Comparison of ENCODE assay signal across 8 cellular contexts in the genomic region with DNA sequence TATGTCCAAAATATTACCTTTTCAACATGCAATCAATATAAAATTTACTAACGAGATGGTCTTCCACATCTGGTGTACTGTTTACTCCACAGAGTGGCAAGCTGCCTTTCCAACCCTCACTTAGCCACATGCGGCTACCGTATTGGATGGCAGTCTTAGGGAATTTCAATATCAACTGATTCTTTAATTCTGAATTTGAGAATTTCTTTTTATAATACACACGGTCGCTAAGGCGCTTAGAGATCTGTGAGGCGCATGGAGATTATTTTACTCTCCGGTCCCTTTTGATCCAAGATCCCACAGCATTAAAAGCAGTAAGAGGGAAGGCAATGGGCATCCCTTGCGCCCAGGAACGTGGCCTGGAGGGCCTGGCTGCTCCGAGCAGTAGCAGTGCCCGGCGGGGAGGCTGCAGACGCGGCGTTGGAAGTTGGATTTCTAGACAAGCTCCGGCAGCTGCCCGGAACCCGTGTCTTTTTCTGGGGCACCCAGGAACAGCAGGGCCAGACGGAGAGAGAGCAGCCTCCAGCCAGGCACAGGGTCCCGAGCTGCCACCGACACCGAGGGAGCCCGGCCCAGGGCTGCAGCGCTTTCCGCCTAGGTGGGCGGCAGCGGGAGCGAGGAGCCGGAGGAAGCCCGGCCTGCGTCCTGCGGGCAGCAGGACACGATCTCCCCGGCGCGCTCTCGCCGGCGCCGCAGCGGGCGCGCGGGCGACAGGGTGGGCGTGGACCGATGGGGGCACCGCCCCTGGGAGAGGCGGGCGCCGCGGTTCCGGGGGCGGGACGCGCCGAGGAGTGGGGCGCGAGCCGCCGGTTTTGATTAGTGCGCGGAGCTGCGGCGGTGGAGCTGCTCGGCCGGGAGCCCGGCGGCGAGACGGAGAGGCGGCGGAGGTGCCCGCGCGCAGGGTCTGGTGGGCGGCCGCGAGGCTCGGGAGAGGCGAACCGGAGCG. TPM values are rescaled to one million over a fixed set of nuclear protein-coding genes. Genes with fewer than 3 reads are reported as not detected.
DNase-seq lines count a peak whose midpoint lies in the region; ATAC-seq and TF ChIP-seq lines count a peak whose summit lies in the region.

A gene (plus strand): TSS at position 819 of the 946 bp plus-strand sequence. CDS start 402 bp downstream, outside the sequence.

- peak within 1 kb of the TSS; percentile 95 for H3K27ac ChIP-seq in colonic mucosa

- no peaks in the 10 kb centered on the region for H3K36me3 Mint-ChIP-seq in activated CD4-positive, alpha-beta T cell treated with anti-CD3 and anti-CD28 coated beads, Interleukin-2, amount 10 ng/mL, durations not matched to agents 24 days and 14 days (ENCODE audit: low read depth)

- ATAC-seq in GM19025 (IDR thresholded peaks at IDR 0.05; ENCODE audit: low read depth, unreplicated experiment) = peak; percentile 89
- ATAC-seq in HG03342 (IDR thresholded peaks at IDR 0.05; ENCODE audit: unreplicated experiment) = peak; percentile 82
- ATAC-seq in left lobe of liver = peak; percentile 95

- H3K9me3 Mint-ChIP-seq in activated CD4-positive, alpha-beta T cell treated with anti-CD3 and anti-CD28 coated beads, Interleukin-2, amount 10 ng/mL, durations not matched to agents 24 days and 14 days = no peaks in the 10 kb centered on the region

- H3K27me3 Mint-ChIP-seq in activated CD4-positive, alpha-beta T cell treated with anti-CD3 and anti-CD28 coated beads, Interleukin-2, amount 10 ng/mL, durations not matched to agents 24 days and 14 days = no peaks in the 10 kb centered on the region

- H3K9ac ChIP-seq in colonic mucosa (ENCODE audit: low read depth in 2 of 2, low read length in 2 of 2) = peak within 1 kb of the TSS; percentile 87 to 98

- H3K27ac Mint-ChIP-seq in activated CD4-positive, alpha-beta T cell treated with anti-CD3 and anti-CD28 coated beads, Interleukin-2, amount 10 ng/mL, durations not matched to agents 24 days and 14 days = peak within 1 kb of the TSS; percentile 88

- H3K4me3 ChIP-seq in AG10803 (ENCODE audit: low read length) (peak within 1 kb of the TSS; percentile 96), colonic mucosa (peak within 1 kb of the TSS; percentile 84)

- intact Hi-C loops in activated CD4-positive, alpha-beta T cell treated with anti-CD3 and anti-CD28 coated beads, Interleukin-2, amount 10 ng/mL, durations not matched to agents 24 days and 14 days (cut with micrococcal nuclease) = loop anchor here (1.0 to 10.0 kb wide), 8 partner anchors 25 to 484 kb away; a partner anchor contains a TSS
- intact Hi-C loops in colonic mucosa (cut with DNase I) = loop anchor here (10.0 kb wide), 1 partner anchor 179 kb away; no protein-coding TSS in a partner anchor

- H3K4me1 ChIP-seq in colonic mucosa = peaks cover 4% of the 10 kb centered on the region

- H3K36me3 ChIP-seq in colonic mucosa = no peaks in the 10 kb centered on the region

- H3K4me1 Mint-ChIP-seq in activated CD4-positive, alpha-beta T cell treated with anti-CD3 and anti-CD28 coated beads, Interleukin-2, amount 10 ng/mL, durations not matched to agents 24 days and 14 days = peaks cover 22% of the 10 kb centered on the region

- H3K9me3 ChIP-seq in colonic mucosa = no peaks in the 10 kb centered on the region

- DNase-seq in AG10803 (ENCODE audit: low read depth) (peak; percentile 89), NCI-H510A (lab: John Stamatoyannopoulos, UW) (peak; percentile 67), colonic mucosa (peak; percentile 90), left lobe of liver (ENCODE audit: low spot score) (peak; percentile 92)
- DNase-seq in activated CD4-positive, alpha-beta T cell treated with anti-CD3 and anti-CD28 coated beads, Interleukin-2, amount 10 ng/mL, durations not matched to agents 24 days and 14 days = peak; percentile 97
- peak; percentile 86 to 89 for DNase-seq in stimulated activated CD4-positive, alpha-beta T cell treated with anti-CD3 and anti-CD28 coated beads, Interleukin-2, amount 100 ng/mL, for 24 hours

- no peaks in the 10 kb centered on the region for H3K27me3 ChIP-seq in colonic mucosa

- TF ChIP-seq CTCF in AG10803 (conservative IDR thresholded peaks at IDR 0.05; ENCODE audit: low read length) (no peak), colonic mucosa (IDR thresholded peaks at IDR 0.05) (no peak)

- H3K4me3 Mint-ChIP-seq in activated CD4-positive, alpha-beta T cell treated with anti-CD3 and anti-CD28 coated beads, Interleukin-2, amount 10 ng/mL, durations not matched to agents 24 days and 14 days = peak within 1 kb of the TSS; percentile 96

RNA-seq across cellular contexts. Expression of the gene that starts here (rescaled TPM):
- total RNA-seq in activated CD4-positive, alpha-beta T cell treated with anti-CD3 and anti-CD28 coated beads, Interleukin-2, amount 10 ng/mL, durations not matched to agents 24 days and 14 days = 19.9 and 22.4 TPM in 2 replicates
- 10 to 100 TPM; 17.6 to 56.1 TPM for total RNA-seq in colonic mucosa
- 9.5 TPM for total RNA-seq in left lobe of liver

Comparison
In these comparisons a context has a peak if more than half of its experiments do, and no peak if none do; other contexts are left out.
1. Peak in every context shown above with its lines: DNase-seq, ATAC-seq, H3K4me3 ChIP-seq and H3K27ac ChIP-seq.